ENCODE assay signal across 8 cellular contexts in genomic region chr2:10057231-10058107, GRCh38.
DNase-seq lines count a peak whose midpoint lies in the region; ATAC-seq and TF ChIP-seq lines count a peak whose summit lies in the region.

No MANE protein-coding gene starts in this region.

- peaks cover 11 to 21% of the 10 kb centered on the region in 2 donors for H3K36me3 Mint-ChIP-seq in stimulated activated naive B cell treated with anti-CD40 and anti-IgM and Interleukin-4, amounts not matched to agents 10 μg/mL and 1 μg/mL and 100 μg/mL, for 72 hours

- no peak overlapping the region for H3K27ac Mint-ChIP-seq in stimulated activated naive B cell treated with anti-CD40 and anti-IgM and Interleukin-4, amounts not matched to agents 10 μg/mL and 1 μg/mL and 100 μg/mL, for 72 hours

- no peaks in the 10 kb centered on the region for H3K27me3 ChIP-seq in iPS-15b (ENCODE audit: control insufficient read depth, insufficient read depth, low read length)

- H3K27me3 Mint-ChIP-seq in stimulated activated naive B cell treated with anti-CD40 and anti-IgM and Interleukin-4, amounts not matched to agents 10 μg/mL and 1 μg/mL and 100 μg/mL, for 72 hours, result peaks cover 4 to 15% of the 10 kb centered on the region in 2 donors

- H3K9me3 ChIP-seq in iPS-15b (ENCODE audit: control insufficient read depth, insufficient read depth, low read length), result no peaks in the 10 kb centered on the region

- no peaks in the 10 kb centered on the region for H3K9me3 Mint-ChIP-seq in stimulated activated naive B cell treated with anti-CD40 and anti-IgM and Interleukin-4, amounts not matched to agents 10 μg/mL and 1 μg/mL and 100 μg/mL, for 72 hours

- H3K4me1 Mint-ChIP-seq in stimulated activated naive B cell treated with anti-CD40 and anti-IgM and Interleukin-4, amounts not matched to agents 10 μg/mL and 1 μg/mL and 100 μg/mL, for 72 hours, result peaks cover 6 to 10% of the 10 kb centered on the region in 2 donors

- no peak overlapping the region for H3K4me3 ChIP-seq in astrocyte of the cerebellum (ENCODE audit: low read depth, low read length)
- peak overlapping the region; percentile 45 for H3K4me3 ChIP-seq in iPS-15b (ENCODE audit: low read depth, low read length)

- H3K36me3 ChIP-seq in iPS-15b (ENCODE audit: control insufficient read depth, insufficient read depth, low read length), result no peaks in the 10 kb centered on the region

- TF ChIP-seq CTCF in astrocyte of the cerebellum (IDR thresholded peaks at IDR 0.05; ENCODE audit: low read depth, low read length, missing control alignments), result no peak

- H3K4me3 Mint-ChIP-seq in stimulated activated naive B cell treated with anti-CD40 and anti-IgM and Interleukin-4, amounts not matched to agents 10 μg/mL and 1 μg/mL and 100 μg/mL, for 72 hours, result peak overlapping the region; percentile 69 to 73

- no peak for TF ChIP-seq EP300 in Ishikawa (IDR thresholded peaks at IDR 0.05; ENCODE audit: borderline replicate concordance)

- in situ Hi-C loops in astrocyte of the cerebellum (cut with HindIII; ENCODE audit: low sequenced_read_pairs), result no loop called here

- DNase-seq in COLO829 (ENCODE audit: low spot score) (peak; percentile 44), astrocyte of the cerebellum (ENCODE audit: low read depth) (peak; percentile 24), GDM1 (lab: John Stamatoyannopoulos, UW) (no peak)
- peak; percentile 38 for DNase-seq in stimulated activated naive B cell treated with anti-CD40 and anti-IgM and Interleukin-4, amounts not matched to agents 10 μg/mL and 1 μg/mL and 100 μg/mL, for 72 hours

- H3K4me1 ChIP-seq in iPS-15b (ENCODE audit: control insufficient read depth, insufficient read depth, low read length), result peaks cover 13% of the 10 kb centered on the region

- no peak for TF ChIP-seq RAD21 in Ishikawa (IDR thresholded peaks at IDR 0.05; ENCODE audit: low read depth)

- H3K9ac ChIP-seq in iPS-15b (ENCODE audit: low read depth, low read length), result no peak overlapping the region

- ATAC-seq in stimulated activated naive B cell treated with anti-CD40 and anti-IgM and Interleukin-4, amounts not matched to agents 10 μg/mL and 1 μg/mL and 100 μg/mL, for 72 hours (replicated peaks), result peak; percentile 78 to 86
- ATAC-seq in HG02870 (IDR thresholded peaks at IDR 0.05; ENCODE audit: unreplicated experiment) (no peak), HG03280 (IDR thresholded peaks at IDR 0.05; ENCODE audit: unreplicated experiment) (no peak)

TF ChIP-seq in Ishikawa, 13 proteins besides CTCF, POLR2A, EP300 and RAD21:
- TF ChIP-seq TAF1 (IDR thresholded peaks at IDR 0.05; ENCODE audit: low read depth) (no peak), ZBTB7A (IDR thresholded peaks at IDR 0.05; ENCODE audit: low read depth) (0 out of 2 replicates have a peak, but pooled peaks have one; percentile 56), YY1 (IDR thresholded peaks at IDR 0.05; ENCODE audit: low read depth) (no peak), CREB1 (IDR thresholded peaks at IDR 0.05; ENCODE audit: low read depth) (no peak), TEAD4 (IDR thresholded peaks at IDR 0.05) (peak; percentile 53; the same call in 1 of the 2 replicates), MAX (IDR thresholded peaks at IDR 0.05) (no peak), EGR1 (IDR thresholded peaks at IDR 0.05) (peak; percentile 77)
- TF ChIP-seq, protein P1, sequence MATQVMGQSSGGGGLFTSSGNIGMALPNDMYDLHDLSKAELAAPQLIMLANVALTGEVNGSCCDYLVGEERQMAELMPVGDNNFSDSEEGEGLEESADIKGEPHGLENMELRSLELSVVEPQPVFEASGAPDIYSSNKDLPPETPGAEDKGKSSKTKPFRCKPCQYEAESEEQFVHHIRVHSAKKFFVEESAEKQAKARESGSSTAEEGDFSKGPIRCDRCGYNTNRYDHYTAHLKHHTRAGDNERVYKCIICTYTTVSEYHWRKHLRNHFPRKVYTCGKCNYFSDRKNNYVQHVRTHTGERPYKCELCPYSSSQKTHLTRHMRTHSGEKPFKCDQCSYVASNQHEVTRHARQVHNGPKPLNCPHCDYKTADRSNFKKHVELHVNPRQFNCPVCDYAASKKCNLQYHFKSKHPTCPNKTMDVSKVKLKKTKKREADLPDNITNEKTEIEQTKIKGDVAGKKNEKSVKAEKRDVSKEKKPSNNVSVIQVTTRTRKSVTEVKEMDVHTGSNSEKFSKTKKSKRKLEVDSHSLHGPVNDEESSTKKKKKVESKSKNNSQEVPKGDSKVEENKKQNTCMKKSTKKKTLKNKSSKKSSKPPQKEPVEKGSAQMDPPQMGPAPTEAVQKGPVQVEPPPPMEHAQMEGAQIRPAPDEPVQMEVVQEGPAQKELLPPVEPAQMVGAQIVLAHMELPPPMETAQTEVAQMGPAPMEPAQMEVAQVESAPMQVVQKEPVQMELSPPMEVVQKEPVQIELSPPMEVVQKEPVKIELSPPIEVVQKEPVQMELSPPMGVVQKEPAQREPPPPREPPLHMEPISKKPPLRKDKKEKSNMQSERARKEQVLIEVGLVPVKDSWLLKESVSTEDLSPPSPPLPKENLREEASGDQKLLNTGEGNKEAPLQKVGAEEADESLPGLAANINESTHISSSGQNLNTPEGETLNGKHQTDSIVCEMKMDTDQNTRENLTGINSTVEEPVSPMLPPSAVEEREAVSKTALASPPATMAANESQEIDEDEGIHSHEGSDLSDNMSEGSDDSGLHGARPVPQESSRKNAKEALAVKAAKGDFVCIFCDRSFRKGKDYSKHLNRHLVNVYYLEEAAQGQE (IDR thresholded peaks at IDR 0.05; ENCODE audit: low read depth), result 0 out of 2 replicates have a peak, but pooled peaks have one; percentile 22

Comparison
In these comparisons a context has a peak if more than half of its experiments do, and no peak if none do; other contexts are left out.
1. ATAC-seq: peak in stimulated activated naive B cell treated with anti-CD40 and anti-IgM and Interleukin-4, amounts not matched to agents 10 μg/mL and 1 μg/mL and 100 μg/mL, for 72 hours (2 of 2); none in HG02870 (single experiment) and HG03280 (single experiment).